Comparison of ENCODE assay signal across 8 cellular contexts in genomic region chr10:44995914-44996633, GRCh38. TPM values are rescaled to one million over a fixed set of nuclear protein-coding genes. Genes with fewer than 3 reads are reported as not detected.
DNase-seq lines count a peak whose midpoint lies in the region; ATAC-seq, FAIRE-seq and TF ChIP-seq lines count a peak whose summit lies in the region.

No MANE protein-coding gene starts in this region.

- TF ChIP-seq RAD21 in K562 (CRISPR knock-in tag; conservative IDR thresholded peaks at IDR 0.05 in 1 of 2, IDR thresholded peaks at IDR 0.05 in 1 of 2), result no peak

- H3K9ac ChIP-seq in K562 (ENCODE audit: insufficient read depth in 1 of 2, low read depth in 2 of 2, low read length in 2 of 2) (no peak overlapping the region; a peak in 1 of 4 replicates), kidney (ENCODE audit: low read length in 2 of 2) (peak overlapping the region in 1 of 2 donors; percentile 63)

- FAIRE-seq in K562 (lab: Jason Lieb, UNC) (no peak), kidney (lab: Jason Lieb, UNC) (no peak)

- DNase-seq in GM04503 (ENCODE audit: low read depth), result peak; percentile 64
- DNase-seq in K562 (ENCODE audit: extremely low read depth in 1 of 4, low spot score in 3 of 4), result no peak
- DNase-seq in kidney, result peak; percentile 87
- peak; percentile 86 for DNase-seq in smooth muscle cell of the brain vasculature (ENCODE audit: low read depth, low spot score)
- no peak for DNase-seq in BE2C
- no peak for DNase-seq in NCI-H2107 treated with DMSO at 0.1 percent for 48 hours (lab: John Stamatoyannopoulos, UW; ENCODE audit: unreplicated experiment)
- no peak for DNase-seq in activated gamma-delta T cell treated with Interleukin-2 at 50 U/mL for 16 hours
- no peak for DNase-seq in mesenteric fat pad (ENCODE audit: low spot score)

- H3K4me3 ChIP-seq in K562 (no peak overlapping the region), kidney (ENCODE audit: low read length in 2 of 2) (peak overlapping the region in 1 of 2 donors; percentile 42), BE2C (ENCODE audit: low read depth, low read length) (no peak overlapping the region)

- H3K4me1 ChIP-seq in K562 (replicated peaks in 1 of 2; ENCODE audit: control insufficient read depth in 2 of 2, insufficient read depth in 2 of 2, low read length in 2 of 2) (peaks cover 7 to 8% of the 10 kb centered on the region in 2 experiments; a peak in 3 of 5 replicates), kidney (ENCODE audit: control insufficient read depth in 1 of 2, insufficient read depth in 1 of 2, low read depth in 1 of 2, low read length in 2 of 2) (peaks cover 35 to 40% of the 10 kb centered on the region in 2 donors), BE2C (peaks cover 3% of the 10 kb centered on the region; the same call in 1 of the 2 replicates)

- CTCF ChIA-PET in K562 (lab: Yijun Ruan, JAX; ENCODE audit: low intra/inter-chr PET ratio), result no interaction called here

- H2AFZ ChIP-seq in K562 (ENCODE audit: low read depth, low read length), result peak overlapping the region; percentile 37; the same call in 1 of the 2 replicates

- no peak overlapping the region for H3K4me2 ChIP-seq in K562 (ENCODE audit: insufficient read depth, low read length)

- no peak for TF ChIP-seq POLR2A in K562 (conservative IDR thresholded peaks at IDR 0.05)

- TF ChIP-seq CTCF in K562 (IDR thresholded peaks at IDR 0.05 in 2 of 3, conservative IDR thresholded peaks at IDR 0.05 in 1 of 3; ENCODE audit: insufficient read depth in 2 of 3, low read depth in 1 of 3, low read length in 3 of 3) (no peak), kidney (IDR thresholded peaks at IDR 0.05; ENCODE audit: borderline replicate concordance, extremely low read depth, insufficient read depth) (no peak), BE2C (IDR thresholded peaks at IDR 0.05; ENCODE audit: low read depth, low read length) (no peak)

- H3K27ac ChIP-seq in K562 (ENCODE audit: extremely low read depth, low read depth, low read length) (no peak overlapping the region), kidney (ENCODE audit: low read depth in 2 of 2, low read length in 2 of 2) (peak overlapping the region; percentile 94)

- H4K20me1 ChIP-seq in K562 (replicated peaks; ENCODE audit: control insufficient read depth, insufficient read depth, low read length), result no peaks in the 10 kb centered on the region

- in situ Hi-C loops in K562 (cut with MboI), result no loop called here

- 35% methylated on average over 9 of the region's 9 CpGs for WGBS in K562 (ENCODE audit: insufficient coverage, low coverage, missing lambda C conversion rate)

- intact Hi-C loops in K562 (cut with micrococcal nuclease), result no loop called here
- intact Hi-C loops in kidney (cut with DNase I), result no loop called here

- H3K27me3 ChIP-seq in K562 (ENCODE audit: control insufficient read depth in 2 of 2, insufficient read depth in 2 of 2, low read length in 2 of 2) (peaks cover 18 to 44% of the 10 kb centered on the region in 2 experiments), BE2C (no peaks in the 10 kb centered on the region)

- H3K36me3 ChIP-seq in K562 (ENCODE audit: control insufficient read depth, insufficient read depth, low read length), result no peaks in the 10 kb centered on the region
- H3K36me3 ChIP-seq in kidney (ENCODE audit: control insufficient read depth in 1 of 2, insufficient read depth in 2 of 2, low read length in 2 of 2), result peaks cover 9 to 10% of the 10 kb centered on the region in 2 donors
- no peaks in the 10 kb centered on the region for H3K36me3 ChIP-seq in BE2C

- POLR2A ChIA-PET in K562 (lab: Yijun Ruan, JAX), result interaction anchor here (0.6 to 1.7 kb wide), 3 partner anchors 17 to 131 kb away, joined by 3 to 5 read pairs (median 3); partner anchors contain the start of gene DEPP1

- peaks cover under 1% of the 10 kb centered on the region; the same call in 2 of the 3 replicates for H3K79me2 ChIP-seq in K562 (ENCODE audit: control insufficient read depth, insufficient read depth, low read length)

- TF ChIP-seq EP300 in K562 (IDR thresholded peaks at IDR 0.05; ENCODE audit: low read length), result no peak

- H3K9me1 ChIP-seq in K562 (ENCODE audit: control insufficient read depth, insufficient read depth, low read length), result no peaks in the 10 kb centered on the region

- no peak for ATAC-seq in K562

- H3K9me3 ChIP-seq in K562 (replicated peaks; ENCODE audit: control insufficient read depth, insufficient read depth, low read depth, low read length) (peaks cover 8% of the 10 kb centered on the region), kidney (ENCODE audit: control insufficient read depth in 1 of 2, low read length in 2 of 2) (no peaks in the 10 kb centered on the region), BE2C (no peaks in the 10 kb centered on the region; the same call in 1 of the 2 replicates)

- BruUV-seq in K562 (replicated peaks; lab: Mats Ljungman, UMichigan), result no TSS peak

TF ChIP-seq in K562, 482 proteins besides CTCF, POLR2A, EP300 and RAD21 (continues in another document):
- TF ChIP-seq TCFL5 (CRISPR knock-in tag; conservative IDR thresholded peaks at IDR 0.05) (no peak), ARNT (IDR thresholded peaks at IDR 0.05) (no peak), NCOA6 (IDR thresholded peaks at IDR 0.05) (no peak)

RNA-seq across cellular contexts. Expression of gene ZNF22, which starts 4.6 kb away (rescaled TPM):
- total RNA-seq in K562 (2011; cell fraction: chromatin; rRNA removed; ENCODE audit: low replicate concordance), result 6.0 and 13.6 TPM in 2 replicates
- total RNA-seq in K562 (2011; cell fraction: nucleolus; rRNA removed), result 5.3 and 7.1 TPM in 2 replicates
- total RNA-seq in K562 (2011; cell fraction: nucleoplasm; rRNA removed), result 9.9 and 11.2 TPM in 2 replicates
- total RNA-seq in K562 (2014; rRNA removed), result 35.9 and 36.2 TPM in 2 replicates
- 68.4 and 69.4 TPM in 2 replicates for total RNA-seq in K562 (2014; rRNA removed; fragmentation: Illumina TruSeq; extraction: Trizol)
- total RNA-seq in K562 (2015; rRNA removed; fragmentation: Illumina TruSeq; extraction: Trizol), result 47.9 and 48.6 TPM in 2 replicates
- total RNA-seq in K562 (2021), result 40.5 and 52.9 TPM in 2 replicates
- 39.2 and 51.2 TPM in 2 replicates for polyA plus RNA-seq in K562 (2011; rRNA removed)
- polyA plus RNA-seq in K562 (2011; cell fraction: cytosol; rRNA removed), result 9.3 and 18.6 TPM in 2 replicates
- polyA plus RNA-seq in K562 (2011; cell fraction: nucleus; rRNA removed), result 7.4 and 12.9 TPM in 2 replicates
- 38.3 and 41.5 TPM in 2 replicates for polyA plus RNA-seq in K562 (2012)
- 51.3 and 62.2 TPM in 2 replicates for polyA plus RNA-seq in K562 (2014; fragmentation: Illumina TruSeq; extraction: Trizol)
- polyA plus RNA-seq in K562 (2014; fragmentation: Nextera tagmentation; extraction: Ambion mirVana), result 10 to 100 TPM; 92.2 to 98.7 TPM
- 42.4 and 60.4 TPM in 2 replicates for polyA plus RNA-seq in K562 (2014; rRNA removed)
- polyA minus RNA-seq in K562 (2011; rRNA and poly(A)+ RNA removed), result 19.0 and 19.4 TPM in 2 replicates
- polyA minus RNA-seq in K562 (2011; cell fraction: cytosol; rRNA and poly(A)+ RNA removed), result 5.3 and 8.3 TPM in 2 replicates
- polyA minus RNA-seq in K562 (2011; cell fraction: nucleus; rRNA and poly(A)+ RNA removed), result 5.3 and 11.1 TPM in 2 replicates
- total RNA-seq in kidney, result 24.5 TPM
- polyA plus RNA-seq in kidney (ENCODE audit: insufficient read depth, low read depth, low replicate concordance), result 18.7 TPM
- 46.3 TPM for polyA plus RNA-seq in BE2C (2012; ENCODE audit: insufficient read depth, insufficient read length, low read depth)
- total RNA-seq in mesenteric fat pad, result 50.3 TPM

RNA-seq across cellular contexts. Expression of gene DEPP1, which starts 17.5 kb away (rescaled TPM):
- total RNA-seq in K562 (2011; cell fraction: chromatin; rRNA removed; ENCODE audit: low replicate concordance), result 0.32 and 3.0 TPM in 2 replicates
- 2.4 and 4.7 TPM in 2 replicates for total RNA-seq in K562 (2011; cell fraction: nucleolus; rRNA removed)
- 1.5 and 2.3 TPM in 2 replicates for total RNA-seq in K562 (2011; cell fraction: nucleoplasm; rRNA removed)
- total RNA-seq in K562 (2014; rRNA removed), result 0.33 and 0.54 TPM in 2 replicates
- total RNA-seq in K562 (2014; rRNA removed; fragmentation: Illumina TruSeq; extraction: Trizol), result 0.06 and 0.07 TPM in 2 replicates
- total RNA-seq in K562 (2015; rRNA removed; fragmentation: Illumina TruSeq; extraction: Trizol), result 0.11 and 0.18 TPM in 2 replicates
- total RNA-seq in K562 (2021), result 0.34 and 0.40 TPM in 2 replicates
- 0.42 and 1.1 TPM in 2 replicates for polyA plus RNA-seq in K562 (2011; rRNA removed)
- 1.3 and 1.5 TPM in 2 replicates for polyA plus RNA-seq in K562 (2011; cell fraction: cytosol; rRNA removed)
- 0.47 and 1.1 TPM in 2 replicates for polyA plus RNA-seq in K562 (2011; cell fraction: nucleus; rRNA removed)
- polyA plus RNA-seq in K562 (2012), result 0.46 and 1.3 TPM in 2 replicates
- polyA plus RNA-seq in K562 (2014; fragmentation: Illumina TruSeq; extraction: Trizol), result 0.19 TPM in 2 replicates
- under 1 TPM in 1 of 2 experiments, not detected in 1; 0.04 TPM for polyA plus RNA-seq in K562 (2014; fragmentation: Nextera tagmentation; extraction: Ambion mirVana)
- polyA plus RNA-seq in K562 (2014; rRNA removed), result 0.21 and 0.26 TPM in 2 replicates
- polyA minus RNA-seq in K562 (2011; rRNA and poly(A)+ RNA removed), result 0.77 and 1.1 TPM in 2 replicates
- 0.76 and 1.8 TPM in 2 replicates for polyA minus RNA-seq in K562 (2011; cell fraction: cytosol; rRNA and poly(A)+ RNA removed)
- polyA minus RNA-seq in K562 (2011; cell fraction: nucleus; rRNA and poly(A)+ RNA removed), result 1.9 and 3.2 TPM in 2 replicates
- 146 TPM for total RNA-seq in kidney
- 44.4 TPM for polyA plus RNA-seq in kidney (ENCODE audit: insufficient read depth, low read depth, low replicate concordance)
- polyA plus RNA-seq in BE2C (2012; ENCODE audit: insufficient read depth, insufficient read length, low read depth), result 7.4 TPM
- 566 TPM for total RNA-seq in mesenteric fat pad

RNA-seq across cellular contexts. Expression of gene RASSF4, which starts 36.5 kb away (rescaled TPM):
- total RNA-seq in K562 (2011; cell fraction: chromatin; rRNA removed; ENCODE audit: low replicate concordance), result 0.21 and 0.58 TPM in 2 replicates
- total RNA-seq in K562 (2011; cell fraction: nucleolus; rRNA removed), result 0.17 and 0.66 TPM in 2 replicates
- 0.15 and 0.29 TPM in 2 replicates for total RNA-seq in K562 (2011; cell fraction: nucleoplasm; rRNA removed)
- total RNA-seq in K562 (2014; rRNA removed) (0.04 and 0.09 TPM in 2 replicates), K562 (2014; rRNA removed; fragmentation: Illumina TruSeq; extraction: Trizol) (not detected in 2 replicates), K562 (2015; rRNA removed; fragmentation: Illumina TruSeq; extraction: Trizol) (not detected in 2 replicates), K562 (2021) (0.18 and 0.62 TPM in 2 replicates), kidney (76.4 TPM), mesenteric fat pad (122 TPM)
- polyA plus RNA-seq in K562 (2011; rRNA removed) (0.05 and 0.13 TPM in 2 replicates), K562 (2014; fragmentation: Illumina TruSeq; extraction: Trizol) (0.10 TPM in 1 of 2 replicates, not detected in the other), K562 (2014; fragmentation: Nextera tagmentation; extraction: Ambion mirVana) (under 1 TPM in 1 of 2 experiments, not detected in 1; 0.01 TPM), K562 (2014; rRNA removed) (0.13 TPM in 1 of 2 replicates, not detected in the other), kidney (ENCODE audit: insufficient read depth, low read depth, low replicate concordance) (83.1 TPM)
- polyA plus RNA-seq in K562 (2011; cell fraction: cytosol; rRNA removed), result 0.04 and 0.30 TPM in 2 replicates
- polyA plus RNA-seq in K562 (2011; cell fraction: nucleus; rRNA removed), result 0.25 and 0.30 TPM in 2 replicates
- 0.20 and 0.68 TPM in 2 replicates for polyA plus RNA-seq in K562 (2012)
- not detected in 2 replicates for polyA minus RNA-seq in K562 (2011; rRNA and poly(A)+ RNA removed)
- not detected in 2 replicates for polyA minus RNA-seq in K562 (2011; cell fraction: cytosol; rRNA and poly(A)+ RNA removed)
- polyA minus RNA-seq in K562 (2011; cell fraction: nucleus; rRNA and poly(A)+ RNA removed), result not detected in 2 replicates
- polyA plus RNA-seq in BE2C (2012; ENCODE audit: insufficient read depth, insufficient read length, low read depth), result 9.3 TPM

Comparison
In these comparisons a context has a peak if more than half of its experiments do, and no peak if none do; other contexts are left out.
1. DNase-seq: peak in GM04503 (single experiment), kidney (single experiment) and smooth muscle cell of the brain vasculature (single experiment); none in K562 (0 of 4), BE2C (single experiment), NCI-H2107 treated with DMSO at 0.1 percent for 48 hours (single experiment), activated gamma-delta T cell treated with Interleukin-2 at 50 U/mL for 16 hours (single experiment) and mesenteric fat pad (single experiment).
2. RNA of gene DEPP1, which starts 17.5 kb away (total RNA-seq): 566 TPM in mesenteric fat pad (single experiment) and 146 TPM in kidney (single experiment); 0.06 to 4.7 TPM in K562; every median in the first group is over 10 times any median in the second.
3. RNA of gene RASSF4, which starts 36.5 kb away (total RNA-seq): 122 TPM in mesenteric fat pad (single experiment) and 76.4 TPM in kidney (single experiment); 0.04 to 0.66 TPM in K562; every median in the first group is over 10 times any median in the second.